ENCODE assay signal across 18 cellular contexts in the genomic region with DNA sequence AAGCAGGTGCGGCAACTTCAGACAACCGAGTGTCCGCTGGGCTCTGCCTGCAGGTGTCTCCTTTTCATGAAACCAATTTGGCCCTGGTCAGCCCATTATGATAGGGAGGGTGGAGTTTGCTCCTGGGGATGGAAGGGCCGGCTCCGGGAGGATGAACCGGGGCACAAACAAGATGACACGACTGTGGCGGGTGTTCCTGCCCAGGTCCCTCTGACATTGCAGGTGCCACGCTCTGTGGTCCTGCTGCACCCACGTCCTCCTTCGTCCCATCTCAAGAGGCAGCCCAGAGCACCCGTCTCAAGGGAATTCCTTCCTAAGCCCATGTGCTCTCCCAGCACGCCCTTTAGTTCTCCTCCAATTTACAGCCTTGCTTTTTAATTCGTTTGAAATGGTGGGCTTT.
DNase-seq lines count a peak whose midpoint lies in the region; ATAC-seq and TF ChIP-seq lines count a peak whose summit lies in the region.
"Had no signal": no experiment of that assay in that cellular context is flagged by ENCODE, and none has a peak within 500 bp of the region (broad histone marks: within the 10 kb centered on the region; RNA-seq: fewer than 3 reads in every experiment).

No MANE protein-coding gene starts in this region.

- no peak overlapping the region for H3K27ac ChIP-seq in coronary artery
- H3K27ac ChIP-seq: A549, Peyer's patch had no signal

- TF ChIP-seq CTCF in GM13977 (IDR thresholded peaks at IDR 0.05; ENCODE audit: extremely low read depth, insufficient read depth, missing control alignments) (no peak), coronary artery (IDR thresholded peaks at IDR 0.05) (no peak), osteocyte (IDR thresholded peaks at IDR 0.05) (no peak)

- no peaks in the 10 kb centered on the region for H3K36me3 Mint-ChIP-seq in osteocyte (ENCODE audit: unreplicated experiment)
- H3K36me3 Mint-ChIP-seq: CD4-positive, alpha-beta memory T cell had no signal

- no peak overlapping the region for H3K4me3 ChIP-seq in coronary artery
- H3K4me3 ChIP-seq: A549, GM12878, Peyer's patch had no signal

- H3K27me3 Mint-ChIP-seq in osteocyte (ENCODE audit: unreplicated experiment) = peaks cover 3% of the 10 kb centered on the region

- no peaks in the 10 kb centered on the region for H3K4me1 Mint-ChIP-seq in osteocyte (ENCODE audit: unreplicated experiment)

- in situ Hi-C loops in GM13977 (cut with MboI; ENCODE audit: low pct_unique_long_range_greater_than_20kb, low sequenced_read_pairs, unreplicated experiment) = no loop called here

- no peaks in the 10 kb centered on the region for H3K9me3 Mint-ChIP-seq in osteocyte (ENCODE audit: unreplicated experiment)

- no peak for ATAC-seq in HG02759 (IDR thresholded peaks at IDR 0.05; ENCODE audit: unreplicated experiment)
- ATAC-seq: A549, GM12878 had no signal

- H3K27ac Mint-ChIP-seq in osteocyte (ENCODE audit: unreplicated experiment) = no peak overlapping the region
- H3K27ac Mint-ChIP-seq: CD4-positive, alpha-beta memory T cell; HFFc6 had no signal

- DNase-seq in activated effector memory CD4-positive, alpha-beta T cell treated with anti-CD3 and anti-CD28 coated beads, Interleukin-2, amount 50 U/mL, for 16 hours = peak; percentile 49
- no peak for DNase-seq in activated effector memory CD4-positive, alpha-beta T cell treated with Interleukin-2 at 50 U/mL for 16 hours
- DNase-seq in GM13977 (ENCODE audit: low spot score) (peak; percentile 7), coronary artery (ENCODE audit: low spot score) (peak; percentile 61), osteocyte (ENCODE audit: extremely low spot score, unreplicated experiment) (peak; percentile 56), pons (ENCODE audit: low spot score) (no peak)
- no peak for DNase-seq in activated CD4-positive, alpha-beta T cell treated with anti-CD3 and anti-CD28 coated beads, Interleukin-2, amount 50 U/mL, for 48 hours
- DNase-seq: Calu3; CD4-positive, alpha-beta memory T cell; GF-D8; HFFc6; NCI-H1092 treated with DMSO at 0.1 percent for 48 hours; NCI-H146; NCI-H2081; Peyer's patch had no signal

- H3K4me3 Mint-ChIP-seq in osteocyte (ENCODE audit: unreplicated experiment) = no peak overlapping the region
- H3K4me3 Mint-ChIP-seq: CD4-positive, alpha-beta memory T cell; HFFc6 had no signal

Comparison
In these comparisons a context has a peak if more than half of its experiments do, and no peak if none do; other contexts are left out.
1. DNase-seq: peak in activated effector memory CD4-positive, alpha-beta T cell treated with anti-CD3 and anti-CD28 coated beads, Interleukin-2, amount 50 U/mL, for 16 hours (single experiment), GM13977 (single experiment), coronary artery (single experiment) and osteocyte (single experiment); none in activated effector memory CD4-positive, alpha-beta T cell treated with Interleukin-2 at 50 U/mL for 16 hours (single experiment), pons (single experiment) and activated CD4-positive, alpha-beta T cell treated with anti-CD3 and anti-CD28 coated beads, Interleukin-2, amount 50 U/mL, for 48 hours (0 of 2).